Comparison of ENCODE assay signal across 31 cellular contexts in genomic region chr4:25666031-25666630, GRCh38. TPM values are rescaled to one million over a fixed set of nuclear protein-coding genes. Genes with fewer than 3 reads are reported as not detected.
"Had no signal": no experiment of that assay in that cellular context is flagged by ENCODE, and none has a peak within 500 bp of the region (broad histone marks: within the 10 kb centered on the region; RNA-seq: fewer than 3 reads in every experiment).

No MANE protein-coding gene starts in this region.

- H3K27ac ChIP-seq: esophagus muscularis mucosa, foreskin keratinocyte, gastroesophageal sphincter, heart left ventricle, hepatocyte, neural progenitor cell, parathyroid adenoma, right atrium auricular region, suprapubic skin, transverse colon, vagina had no signal

- FAIRE-seq: endothelial cell of umbilical vein, kidney had no signal

- H3K9me3 ChIP-seq: esophagus muscularis mucosa, gastroesophageal sphincter, heart left ventricle, right atrium auricular region, suprapubic skin, transverse colon, vagina had no signal

- DNase-seq: cortex of kidney; effector CD8-positive, alpha-beta T cell; endodermal cell; foreskin keratinocyte; heart left ventricle; kidney; mesenchymal stem cell; midbrain; naive thymus-derived CD4-positive, alpha-beta T cell; stimulated activated CD4-positive, alpha-beta T cell treated with anti-CD3 and anti-CD28 coated beads, Interleukin-12 subunit alpha, Interleukin-12 subunit beta, amount 100 ng/mL, for 4 hours; stimulated activated CD4-positive, alpha-beta T cell treated with anti-CD3 and anti-CD28 coated beads, Interleukin-1b, Interleukin-23, amount 100 ng/mL, for 48 hours; stimulated activated CD4-positive, alpha-beta T cell treated with anti-CD3 and anti-CD28 coated beads, Interleukin-4, amount 100 ng/mL, for 1 hour; stimulated activated CD8-positive, alpha-beta memory T cell treated with anti-CD3 and anti-CD28 coated beads, Interleukin-4, amount 100 ng/mL, for 48 hours; stimulated activated naive CD4-positive, alpha-beta T cell; stimulated activated naive CD8-positive, alpha-beta T cell treated with anti-CD3 and anti-CD28 coated beads, Interleukin-15, amount 100 ng/mL, for 72 hours; transverse colon had no signal

- H3K79me2 ChIP-seq: hepatocyte, parathyroid adenoma had no signal

- H3K4me1 ChIP-seq: esophagus muscularis mucosa, foreskin keratinocyte, gastroesophageal sphincter, heart left ventricle, parathyroid adenoma, right atrium auricular region, suprapubic skin, transverse colon, vagina had no signal

- H3K9ac ChIP-seq: neural progenitor cell, parathyroid adenoma had no signal

- H2AFZ ChIP-seq: hepatocyte, neural progenitor cell, parathyroid adenoma had no signal

- H3K27me3 ChIP-seq: hepatocyte, neural progenitor cell, right atrium auricular region, suprapubic skin, transverse colon, vagina had no signal

- ATAC-seq: foreskin keratinocyte; gastroesophageal sphincter; heart left ventricle; left lobe of liver; naive thymus-derived CD4-positive, alpha-beta T cell; sciatic nerve; stimulated activated naive CD8-positive, alpha-beta T cell treated with anti-CD3 and anti-CD28 coated beads, Interleukin-15, amount 100 ng/mL, for 72 hours had no signal

- H3K4me3 ChIP-seq: esophagus muscularis mucosa, gastroesophageal sphincter, heart left ventricle, hepatocyte, lung, neural progenitor cell, right atrium auricular region, smooth muscle cell, suprapubic skin, transverse colon, vagina had no signal

- H3K36me3 ChIP-seq: esophagus muscularis mucosa, gastroesophageal sphincter, heart left ventricle, neural progenitor cell, right atrium auricular region, suprapubic skin, transverse colon, vagina had no signal

- H3K4me2 ChIP-seq: hepatocyte, neural progenitor cell, smooth muscle cell had no signal

RNA-seq across cellular contexts. Expression of gene SLC34A2, which starts 10.5 kb away (rescaled TPM):
- total RNA-seq: endothelial cell of umbilical vein; fibroblast of lung; foreskin keratinocyte; naive thymus-derived CD4-positive, alpha-beta T cell; osteoblast; right atrium auricular region; transverse colon; vagina had no signal
- polyA plus RNA-seq: endothelial cell of umbilical vein; fibroblast of lung; foreskin keratinocyte; naive thymus-derived CD4-positive, alpha-beta T cell; smooth muscle cell had no signal
